9 cellular contexts compared by ENCODE assay signal in genomic region chr9:99762470-99762869, GRCh38. TPM values are rescaled to one million over a fixed set of nuclear protein-coding genes. Genes with fewer than 3 reads are reported as not detected.
DNase-seq lines count a peak whose midpoint lies in the region; ATAC-seq and TF ChIP-seq lines count a peak whose summit lies in the region.
"Had no signal": no experiment of that assay in that cellular context is flagged by ENCODE, and none has a peak within 500 bp of the region (broad histone marks: within the 10 kb centered on the region; RNA-seq: fewer than 3 reads in every experiment).

No MANE protein-coding gene starts in this region.

- 82 to 86% methylated on average over 3 of the region's 3 CpGs for WGBS in body of pancreas, 2 donors

- intact Hi-C loops in body of pancreas (cut with DNase I): no loop called here

- no peaks in the 10 kb centered on the region for H3K4me1 ChIP-seq in body of pancreas
- H3K4me1 ChIP-seq: colonic mucosa had no signal

- H3K4me3 ChIP-seq in body of pancreas: no peak overlapping the region
- H3K4me3 ChIP-seq: colonic mucosa had no signal

- peaks cover 2% of the 10 kb centered on the region for H3K36me3 Mint-ChIP-seq in T-helper 17 cell (ENCODE audit: low read depth)

- H3K27ac Mint-ChIP-seq in T-helper 17 cell: no peak overlapping the region

- DNase-seq in T-helper 17 cell: no peak
- DNase-seq in hippocampal formation (lab: John Stamatoyannopoulos, UW): no peak
- no peak for DNase-seq in body of pancreas
- no peak for DNase-seq in NCI-H446 (lab: John Stamatoyannopoulos, UW)
- DNase-seq in NCI-H1105 (lab: John Stamatoyannopoulos, UW): no peak
- DNase-seq: colonic mucosa had no signal

- H3K4me3 Mint-ChIP-seq in T-helper 17 cell: no peak overlapping the region

- no peaks in the 10 kb centered on the region for H3K4me1 Mint-ChIP-seq in T-helper 17 cell

- no peaks in the 10 kb centered on the region for H3K27me3 ChIP-seq in body of pancreas
- H3K27me3 ChIP-seq: colonic mucosa had no signal

- H3K27me3 Mint-ChIP-seq in T-helper 17 cell: peaks cover 13% of the 10 kb centered on the region

- H3K9me3 ChIP-seq in T-helper 17 cell (ENCODE audit: control insufficient read depth, low read length, poor library complexity, severe bottlenecking) (no peaks in the 10 kb centered on the region), body of pancreas (no peaks in the 10 kb centered on the region)
- H3K9me3 ChIP-seq: colonic mucosa had no signal

- no peaks in the 10 kb centered on the region for H3K36me3 ChIP-seq in body of pancreas (replicated peaks in 1 of 2; ENCODE audit: insufficient read depth in 1 of 2, low read depth in 2 of 2)
- H3K36me3 ChIP-seq: colonic mucosa had no signal

- no peak overlapping the region for H3K27ac ChIP-seq in body of pancreas
- H3K27ac ChIP-seq: colonic mucosa had no signal

- no peak for TF ChIP-seq POLR2A in body of pancreas (IDR thresholded peaks at IDR 0.05)

- no peak for TF ChIP-seq CTCF in body of pancreas (IDR thresholded peaks at IDR 0.05)

- ATAC-seq in GM18502 (IDR thresholded peaks at IDR 0.05; ENCODE audit: poor library complexity, unreplicated experiment): peak; percentile 99
- peak; percentile 100 for ATAC-seq in GM19463 (IDR thresholded peaks at IDR 0.05; ENCODE audit: unreplicated experiment)
- ATAC-seq in HG03066 (IDR thresholded peaks at IDR 0.05; ENCODE audit: low read depth, unreplicated experiment): peak; percentile 100
- peak; percentile 32 for ATAC-seq in T-helper 17 cell
- ATAC-seq in body of pancreas: no peak

RNA-seq across cellular contexts. Expression of gene NR4A3, which starts 59.2 kb away (rescaled TPM):
- total RNA-seq in T-helper 17 cell (10 to 100 TPM; 48.2 to 51.3 TPM), body of pancreas (1 to 10 TPM; 1.0 to 8.9 TPM)

Comparison
In these comparisons a context has a peak if more than half of its experiments do, and no peak if none do; other contexts are left out.
1. RNA of gene NR4A3, which starts 59.2 kb away (total RNA-seq): 48.2 to 51.3 TPM in T-helper 17 cell; 1.0 to 8.9 TPM in body of pancreas; every median in the first group is over 4 times any median in the second.